8 cellular contexts compared by ENCODE assay signal in genomic region chr7:28748934-28749584, GRCh38.
DNase-seq lines count a peak whose midpoint lies in the region; ATAC-seq and TF ChIP-seq lines count a peak whose summit lies in the region.
"Had no signal": no experiment of that assay in that cellular context is flagged by ENCODE, and none has a peak within 500 bp of the region (broad histone marks: within the 10 kb centered on the region; RNA-seq: fewer than 3 reads in every experiment).

No MANE protein-coding gene starts in this region.

- no peak overlapping the region for H2AK5ac ChIP-seq in trophoblast cell (ENCODE audit: low read length)

- no peak overlapping the region for H2AFZ ChIP-seq in trophoblast cell (ENCODE audit: insufficient read depth, low read length, poor library complexity)

- no CpG with 5 or more reads among the region's 5 CpGs for WGBS in trophoblast cell (ENCODE audit: extremely low coverage, insufficient coverage, insufficient read length)
- WGBS in testis, 2 donors, result 88 to 95% methylated on average over 5 of the region's 5 CpGs

- H3K4me3 Mint-ChIP-seq in activated naive CD8-positive, alpha-beta T cell treated with anti-CD3 and anti-CD28 coated beads for 36 hours, result no peak overlapping the region

- H3K9ac ChIP-seq in trophoblast cell (ENCODE audit: low read length), result no peak overlapping the region

- no peaks in the 10 kb centered on the region for H3K9me3 Mint-ChIP-seq in activated naive CD8-positive, alpha-beta T cell treated with anti-CD3 and anti-CD28 coated beads for 36 hours

- no peak overlapping the region for H3K27ac Mint-ChIP-seq in activated naive CD8-positive, alpha-beta T cell treated with anti-CD3 and anti-CD28 coated beads for 36 hours

- no peaks in the 10 kb centered on the region for H3K79me2 ChIP-seq in trophoblast cell (ENCODE audit: control insufficient read depth, insufficient read depth, low read length, poor library complexity)

- TF ChIP-seq CTCF in testis (IDR thresholded peaks at IDR 0.05), result no peak

- no peak overlapping the region for H3K27ac ChIP-seq in trophoblast cell (ENCODE audit: low read depth, low read length)
- no peak overlapping the region for H3K27ac ChIP-seq in testis
- H3K27ac ChIP-seq: right lobe of liver had no signal

- H3K18ac ChIP-seq in trophoblast cell (ENCODE audit: low read length), result no peak overlapping the region

- no peaks in the 10 kb centered on the region for H3K36me3 Mint-ChIP-seq in activated naive CD8-positive, alpha-beta T cell treated with anti-CD3 and anti-CD28 coated beads for 36 hours

- H3K36me3 ChIP-seq in trophoblast cell (ENCODE audit: control insufficient read depth in 1 of 2, insufficient read depth in 2 of 2, low read length in 2 of 2) (no peaks in the 10 kb centered on the region), testis (ENCODE audit: low read depth, missing control alignments) (no peaks in the 10 kb centered on the region)
- H3K36me3 ChIP-seq: right lobe of liver had no signal

- H3K4me3 ChIP-seq in trophoblast cell (ENCODE audit: low read depth, low read length) (no peak overlapping the region), testis (no peak overlapping the region)
- H3K4me3 ChIP-seq: right lobe of liver had no signal

- H2BK5ac ChIP-seq in trophoblast cell (ENCODE audit: low read depth, low read length, poor library complexity), result no peak overlapping the region

- peaks cover 7 to 10% of the 10 kb centered on the region in 2 experiments for H3K4me1 ChIP-seq in trophoblast cell (ENCODE audit: control insufficient read depth in 1 of 2, insufficient read depth in 2 of 2, low read length in 2 of 2)
- no peaks in the 10 kb centered on the region for H3K4me1 ChIP-seq in testis
- H3K4me1 ChIP-seq: right lobe of liver had no signal

- ATAC-seq in GM19351 (IDR thresholded peaks at IDR 0.05; ENCODE audit: unreplicated experiment) (peak; percentile 91), GM18909 (IDR thresholded peaks at IDR 0.05; ENCODE audit: poor library complexity, unreplicated experiment) (no peak), GM18907 (IDR thresholded peaks at IDR 0.05; ENCODE audit: unreplicated experiment) (no peak)

- H3K9me3 ChIP-seq in trophoblast cell (ENCODE audit: insufficient read depth, low read depth, low read length), result no peaks in the 10 kb centered on the region
- H3K9me3 ChIP-seq in testis, result no peaks in the 10 kb centered on the region
- H3K9me3 ChIP-seq: right lobe of liver had no signal

- intact Hi-C loops in testis (cut with DNase I; ENCODE audit: low total_unique reads), result no loop called here

- H3K4ac ChIP-seq in trophoblast cell (ENCODE audit: low read depth, low read length), result no peak overlapping the region

- no peaks in the 10 kb centered on the region for H3K27me3 Mint-ChIP-seq in activated naive CD8-positive, alpha-beta T cell treated with anti-CD3 and anti-CD28 coated beads for 36 hours

- H4K12ac ChIP-seq in trophoblast cell (ENCODE audit: low read depth, low read length), result no peak overlapping the region

- no peak overlapping the region for H4K91ac ChIP-seq in trophoblast cell (ENCODE audit: low read depth, low read length)

- no peak overlapping the region for H4K8ac ChIP-seq in trophoblast cell (ENCODE audit: low read depth, low read length)

- H3K23ac ChIP-seq in trophoblast cell (ENCODE audit: low read length), result no peak overlapping the region

- peak; percentile 32 for DNase-seq in HT-29 (ENCODE audit: low spot score)
- peak; percentile 8 for DNase-seq in activated naive CD8-positive, alpha-beta T cell treated with anti-CD3 and anti-CD28 coated beads for 36 hours
- DNase-seq in trophoblast cell, result peak; percentile 50 to 69
- DNase-seq in testis, result no peak
- DNase-seq: right lobe of liver had no signal

- no peak overlapping the region for H3K4me2 ChIP-seq in trophoblast cell (ENCODE audit: low read length)

- H3K27me3 ChIP-seq in trophoblast cell (ENCODE audit: insufficient read depth, low read length) (no peaks in the 10 kb centered on the region), testis (no peaks in the 10 kb centered on the region)
- H3K27me3 ChIP-seq: right lobe of liver had no signal

- no peak overlapping the region for H2BK12ac ChIP-seq in trophoblast cell (ENCODE audit: low read length)

- H2BK120ac ChIP-seq in trophoblast cell (ENCODE audit: insufficient read depth, low read length, poor library complexity), result no peak overlapping the region

- no peak for TF ChIP-seq POLR2A in testis (IDR thresholded peaks at IDR 0.05)

- peaks cover 5% of the 10 kb centered on the region for H3K4me1 Mint-ChIP-seq in activated naive CD8-positive, alpha-beta T cell treated with anti-CD3 and anti-CD28 coated beads for 36 hours

- no peak overlapping the region for H3K14ac ChIP-seq in trophoblast cell (ENCODE audit: low read length)

- no peaks in the 10 kb centered on the region for H3K79me1 ChIP-seq in trophoblast cell (ENCODE audit: low read length)
